22 cellular contexts compared by ENCODE assay signal in genomic region chr9:124975131-124975530, GRCh38. TPM values are rescaled to one million over a fixed set of nuclear protein-coding genes. Genes with fewer than 3 reads are reported as not detected.
DNase-seq lines count a peak whose midpoint lies in the region; TF ChIP-seq lines count a peak whose summit lies in the region.
"Had no signal": no experiment of that assay in that cellular context is flagged by ENCODE, and none has a peak within 500 bp of the region (broad histone marks: within the 10 kb centered on the region; RNA-seq: fewer than 3 reads in every experiment).

No MANE protein-coding gene starts in this region.

- H3K9me3 ChIP-seq in MM.1S (replicated peaks; ENCODE audit: insufficient read depth, low read length) = no peaks in the 10 kb centered on the region
- H3K9me3 ChIP-seq: adrenal gland, right lobe of liver had no signal

- H3K4me1 Mint-ChIP-seq in immature natural killer cell = peaks cover 12 to 13% of the 10 kb centered on the region in 2 donors
- H3K4me1 Mint-ChIP-seq: central memory CD8-positive, alpha-beta T cell had no signal

- H3K79me2 ChIP-seq in MM.1S (ENCODE audit: low read length) = no peaks in the 10 kb centered on the region

- H3K4me3 ChIP-seq in MM.1S (ENCODE audit: low read length) = no peak overlapping the region
- H3K4me3 ChIP-seq: adrenal gland, right lobe of liver had no signal

- H3K4me1 ChIP-seq in MM.1S (ENCODE audit: low read length) = peaks cover 6% of the 10 kb centered on the region; the same call in 1 of the 2 replicates
- H3K4me1 ChIP-seq: adrenal gland, right lobe of liver had no signal

- H3K36me3 ChIP-seq in MM.1S (replicated peaks; ENCODE audit: insufficient read depth, low read length) = no peaks in the 10 kb centered on the region
- H3K36me3 ChIP-seq: right lobe of liver had no signal

- TF ChIP-seq CTCF in MM.1S (IDR thresholded peaks at IDR 0.05; ENCODE audit: low read length) = no peak

- H3K27me3 Mint-ChIP-seq in immature natural killer cell (ENCODE audit: low read depth in 3 of 3) = peaks cover 0 to 2% (median 0%) of the 10 kb centered on the region in 3 donors
- H3K27me3 Mint-ChIP-seq: central memory CD8-positive, alpha-beta T cell; naive B cell had no signal

- no peaks in the 10 kb centered on the region for H3K27me3 ChIP-seq in MM.1S (replicated peaks; ENCODE audit: insufficient read depth, low read length)
- H3K27me3 ChIP-seq: adrenal gland, right lobe of liver had no signal

- H3K4me2 ChIP-seq in MM.1S (ENCODE audit: low read depth, low read length) = no peak overlapping the region

- no peaks in the 10 kb centered on the region for H3K9me2 ChIP-seq in MM.1S (replicated peaks; ENCODE audit: insufficient read depth, low read length)

- no peak overlapping the region for H3K9ac ChIP-seq in MM.1S (ENCODE audit: low read length)

- no peak overlapping the region for H3K27ac ChIP-seq in MM.1S (ENCODE audit: low read length)
- H3K27ac ChIP-seq: adrenal gland, right lobe of liver had no signal

- DNase-seq in EL (peak; percentile 17), MM.1S (peak; percentile 52), dermis microvascular lymphatic vessel endothelial cell (ENCODE audit: low read depth in 2 of 2) (peak; percentile 53 to 61), immature natural killer cell (peak in 1 of 3 donors; percentile 3), glomerular visceral epithelial cell (ENCODE audit: extremely low spot score) (no peak), NCI-H146 treated with DMSO at 0.1 percent for 48 hours (lab: John Stamatoyannopoulos, UW; ENCODE audit: unreplicated experiment) (no peak), NCI-H82 treated with DMSO at 0.1 percent for 48 hours (lab: John Stamatoyannopoulos, UW; ENCODE audit: unreplicated experiment) (no peak), NCI-H2171 treated with DMSO at 0.1 percent for 48 hours (lab: John Stamatoyannopoulos, UW) (no peak)
- DNase-seq: activated gamma-delta T cell treated with Interleukin-2 at 50 U/mL for 16 hours; activated T-cell treated with anti-CD3 and anti-CD28 coated beads for 4 hours; adrenal gland; COR-L47; effector CD4-positive, alpha-beta T cell; head of caudate nucleus; mammary epithelial cell; naive B cell; NCI-H1436 treated with DMSO at 0.1 percent for 48 hours; NCI-H2171; NCI-H526 treated with DMSO at 0.1 percent for 48 hours; right lobe of liver; substantia nigra had no signal

- peak overlapping the region; percentile 4 to 82 (median 10) for H3K27ac Mint-ChIP-seq in immature natural killer cell
- H3K27ac Mint-ChIP-seq: naive B cell had no signal

- peaks cover 8 to 19% (median 14%) of the 10 kb centered on the region in 3 donors for H3K36me3 Mint-ChIP-seq in immature natural killer cell

- H3K9me3 Mint-ChIP-seq in immature natural killer cell = no peaks in the 10 kb centered on the region
- H3K9me3 Mint-ChIP-seq: central memory CD8-positive, alpha-beta T cell; naive B cell had no signal

- H2AFZ ChIP-seq in MM.1S (ENCODE audit: low read length) = no peak overlapping the region

- H4K20me1 ChIP-seq in MM.1S (ENCODE audit: insufficient read depth, low read length) = no peaks in the 10 kb centered on the region

- H3F3A ChIP-seq in MM.1S (ENCODE audit: insufficient read depth, low read length) = no peaks in the 10 kb centered on the region

- no peak overlapping the region for H3K4me3 Mint-ChIP-seq in immature natural killer cell
- H3K4me3 Mint-ChIP-seq: central memory CD8-positive, alpha-beta T cell; naive B cell had no signal

RNA-seq across cellular contexts. Expression of gene GOLGA1, which starts 34.2 kb away (rescaled TPM):
- total RNA-seq in dermis microvascular lymphatic vessel endothelial cell = 5.9 and 7.6 TPM in 2 replicates
- 1 to 10 TPM in 2 of 3 donors, under 1 TPM in 1; 0.93 to 8.3 (median 5.3) TPM for polyA plus RNA-seq in immature natural killer cell

Comparison
In these comparisons a context has a peak if more than half of its experiments do, and no peak if none do; other contexts are left out.
1. DNase-seq: peak in EL (single experiment), MM.1S (single experiment) and dermis microvascular lymphatic vessel endothelial cell (2 of 2); none in glomerular visceral epithelial cell (single experiment), NCI-H146 treated with DMSO at 0.1 percent for 48 hours (single experiment), NCI-H82 treated with DMSO at 0.1 percent for 48 hours (single experiment) and NCI-H2171 treated with DMSO at 0.1 percent for 48 hours (single experiment).